ENCODE assay signal across 8 cellular contexts in the genomic region with DNA sequence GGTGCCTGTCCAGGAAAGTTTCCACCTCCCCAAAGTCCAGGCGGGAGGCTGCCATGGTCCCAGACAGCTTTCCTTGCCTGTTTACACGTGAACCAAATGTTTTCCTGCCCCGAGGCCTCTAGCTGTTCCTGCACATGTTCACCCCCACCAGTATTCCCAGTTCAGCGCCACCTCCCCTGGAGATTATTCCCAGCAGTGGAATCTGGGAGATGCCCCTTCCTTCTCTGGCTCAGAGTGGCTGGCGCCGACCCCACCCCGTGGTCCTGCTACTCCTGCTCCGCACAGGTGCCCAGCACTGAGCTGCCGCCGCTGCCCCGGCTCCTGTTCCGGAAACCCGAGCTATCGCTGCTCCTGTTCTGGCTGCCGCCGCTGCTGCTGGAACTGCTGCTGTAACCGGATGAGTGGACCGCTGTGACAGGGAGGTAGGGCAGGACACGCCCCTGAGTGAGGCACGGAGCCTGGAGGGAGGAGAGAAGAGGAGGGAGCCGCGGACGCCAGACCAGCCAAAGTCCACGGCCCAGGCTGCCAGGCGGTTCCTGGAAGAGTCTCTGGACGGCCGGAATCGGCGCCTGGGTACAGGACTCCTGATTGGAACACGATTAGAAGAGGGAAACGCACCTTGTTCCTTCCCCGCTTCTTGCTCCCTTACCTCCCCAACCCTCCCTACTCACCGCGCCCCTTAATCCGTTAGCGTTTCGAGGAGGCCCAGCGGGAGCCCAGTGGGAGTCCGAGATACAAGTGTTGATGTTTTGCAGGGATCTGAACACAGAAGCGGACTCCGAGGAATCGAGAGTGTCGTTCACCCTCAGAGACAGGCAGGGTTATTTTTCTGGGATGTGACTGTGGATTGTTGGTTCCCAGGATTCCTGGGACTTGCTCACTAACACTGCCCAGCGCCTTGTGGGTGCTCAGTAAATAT. TPM values are rescaled to one million over a fixed set of nuclear protein-coding genes. Genes with fewer than 3 reads are reported as not detected.
DNase-seq lines count a peak whose midpoint lies in the region; ATAC-seq, FAIRE-seq and TF ChIP-seq lines count a peak whose summit lies in the region.

A gene (minus strand): TSS at position 395 of the 919 bp plus-strand sequence. CDS start 340 bp downstream, at position 55.

- H2BK15ac ChIP-seq in neuronal stem cell (ENCODE audit: low read length): no peak within 1 kb of the TSS

- H3K27me3 ChIP-seq in gastroesophageal sphincter (peaks cover 34% of the 10 kb centered on the region), neuronal stem cell (ENCODE audit: control insufficient read depth in 3 of 3, insufficient read depth in 3 of 3, low read depth in 1 of 3, low read length in 3 of 3) (peaks cover 0 to 52% (median 7%) of the 10 kb centered on the region in 3 experiments)

- POLR2A ChIA-PET in GM10248 (lab: Yijun Ruan, JAX): no interaction called here

- CTCF ChIA-PET in GM10248 (lab: Yijun Ruan, JAX): interaction anchor here (1.7 kb wide), 1 partner anchor 12 kb away, joined by 6 read pairs; no protein-coding TSS in a partner anchor

- H2BK5ac ChIP-seq in neuronal stem cell (ENCODE audit: low read length): no peak within 1 kb of the TSS

- no peak within 1 kb of the TSS for H2BK120ac ChIP-seq in neuronal stem cell (ENCODE audit: low read depth, low read length)

- H3K4me1 ChIP-seq in gastroesophageal sphincter: peaks cover 0 to 16% (median 3%) of the 10 kb centered on the region in 3 donors
- peaks cover 3 to 4% of the 10 kb centered on the region in 2 donors for H3K4me1 ChIP-seq in neuronal stem cell (ENCODE audit: control insufficient read depth in 2 of 2, insufficient read depth in 1 of 2, low read depth in 1 of 2, low read length in 2 of 2)

- TF ChIP-seq CTCF in GM10248 (IDR thresholded peaks at IDR 0.05; ENCODE audit: control extremely low read depth, extremely low read depth, low read depth, missing control alignments) (no peak), gastroesophageal sphincter (IDR thresholded peaks at IDR 0.05) (no peak)

- peak within 1 kb of the TSS; percentile 95 for H2AFZ ChIP-seq in neuronal stem cell (ENCODE audit: low read length)

- ATAC-seq in HG03159 (IDR thresholded peaks at IDR 0.05; ENCODE audit: unreplicated experiment) (peak; percentile 73), gastroesophageal sphincter (peak; percentile 93), GM21528 (IDR thresholded peaks at IDR 0.05; ENCODE audit: low FRiP score, unreplicated experiment) (no peak)

- no peak within 1 kb of the TSS for H4K91ac ChIP-seq in neuronal stem cell (ENCODE audit: low read depth, low read length, poor library complexity)

- H3K18ac ChIP-seq in neuronal stem cell (ENCODE audit: low read length): peak within 1 kb of the TSS; percentile 68

- peaks cover 3% of the 10 kb centered on the region for H3K79me1 ChIP-seq in neuronal stem cell (ENCODE audit: low read depth, low read length)

- peak within 1 kb of the TSS; percentile 95 for H3K23ac ChIP-seq in neuronal stem cell (ENCODE audit: low read depth, low read length, poor library complexity)

- no peaks in the 10 kb centered on the region for H3K9me3 ChIP-seq in gastroesophageal sphincter
- H3K9me3 ChIP-seq in neuronal stem cell (replicated peaks in 1 of 2; ENCODE audit: control insufficient read depth in 2 of 2, insufficient read depth in 1 of 2, low read depth in 1 of 2, low read length in 2 of 2): no peaks in the 10 kb centered on the region

- H3K4me3 ChIP-seq in gastroesophageal sphincter (peak within 1 kb of the TSS; percentile 19 to 51), neuronal stem cell (ENCODE audit: low read length in 2 of 2) (peak within 1 kb of the TSS; percentile 41 to 81)

- no peak within 1 kb of the TSS for H4K8ac ChIP-seq in neuronal stem cell (ENCODE audit: low read depth, low read length)

- no peak within 1 kb of the TSS for H3K4ac ChIP-seq in neuronal stem cell (ENCODE audit: low read length)

- peak within 1 kb of the TSS; percentile 70 for H3K9ac ChIP-seq in neuronal stem cell (ENCODE audit: low read depth, low read length, poor library complexity)

- whole genome bisulfite sequencing in gastroesophageal sphincter (ENCODE audit: low coverage in 1 of 2), 2 donors: 2 to 13% methylated on average over 4 to 12 of the region's 44 CpGs
- no CpG with 5 or more reads among the region's 44 CpGs for WGBS in neuronal stem cell (ENCODE audit: extremely low coverage in 2 of 2, insufficient read length in 2 of 2, insufficient replicate concordance in 1 of 2), 2 donors

- peak within 1 kb of the TSS in 1 of 4 donors; percentile 55 for H3K27ac ChIP-seq in gastroesophageal sphincter
- H3K27ac ChIP-seq in neuronal stem cell (replicated peaks; ENCODE audit: low read length): no peak within 1 kb of the TSS

- peak within 1 kb of the TSS; percentile 86 for H2AK5ac ChIP-seq in neuronal stem cell (ENCODE audit: low read depth, low read length)

- DNase-seq in GM10248 (ENCODE audit: extremely low spot score) (peak; percentile 17), NCI-H526 treated with DMSO at 0.1 percent for 48 hours (lab: John Stamatoyannopoulos, UW) (peak; percentile 81), neuronal stem cell (ENCODE audit: low spot score) (peak; percentile 63), urothelium cell line (ENCODE audit: low spot score) (peak; percentile 88)
- DNase-seq in activated naive CD4-positive, alpha-beta T cell treated with Interleukin-2 at 50 U/mL for 16 hours: peak; percentile 6

- TF ChIP-seq POLR2A in gastroesophageal sphincter (IDR thresholded peaks at IDR 0.05): peak in 1 of 2 donors; percentile 16

- no peak within 1 kb of the TSS for H2BK12ac ChIP-seq in neuronal stem cell (ENCODE audit: low read length)

- TF ChIP-seq EP300 in gastroesophageal sphincter (IDR thresholded peaks at IDR 0.05): no peak

- peak; percentile 48 for FAIRE-seq in urothelium cell line (lab: Jason Lieb, UNC)

- peak within 1 kb of the TSS; percentile 77 for H3K4me2 ChIP-seq in neuronal stem cell (ENCODE audit: insufficient read depth, low read length, poor library complexity, severe bottlenecking)

- H3K36me3 ChIP-seq in gastroesophageal sphincter (no peaks in the 10 kb centered on the region), neuronal stem cell (replicated peaks in 1 of 2; ENCODE audit: control insufficient read depth in 2 of 2, insufficient read depth in 2 of 2, low read length in 2 of 2) (no peaks in the 10 kb centered on the region)

- peak within 1 kb of the TSS; percentile 92 for H3K14ac ChIP-seq in neuronal stem cell (ENCODE audit: low read length)

RNA-seq across cellular contexts. Expression of the gene that starts here (rescaled TPM):
- total RNA-seq in gastroesophageal sphincter: 1 to 10 TPM in 1 of 4 donors, under 1 TPM in 2, not detected in 1; 0.13 to 1.9 (median 0.16) TPM
- polyA plus RNA-seq in neuronal stem cell (2013, experiment 1 of 2): 0.08 TPM
- polyA plus RNA-seq in neuronal stem cell (2013, experiment 2 of 2): 0.08 TPM

Comparison
In these comparisons a context has a peak if more than half of its experiments do, and no peak if none do; other contexts are left out.
1. DNase-seq: peak in every context shown above with its lines; median percentile 88 in urothelium cell line; 81 in NCI-H526 treated with DMSO at 0.1 percent for 48 hours; 63 in neuronal stem cell; 17 in GM10248; 6 in activated naive CD4-positive, alpha-beta T cell treated with Interleukin-2 at 50 U/mL for 16 hours.